Comparison of ENCODE assay signal across 39 cellular contexts in the genomic region with DNA sequence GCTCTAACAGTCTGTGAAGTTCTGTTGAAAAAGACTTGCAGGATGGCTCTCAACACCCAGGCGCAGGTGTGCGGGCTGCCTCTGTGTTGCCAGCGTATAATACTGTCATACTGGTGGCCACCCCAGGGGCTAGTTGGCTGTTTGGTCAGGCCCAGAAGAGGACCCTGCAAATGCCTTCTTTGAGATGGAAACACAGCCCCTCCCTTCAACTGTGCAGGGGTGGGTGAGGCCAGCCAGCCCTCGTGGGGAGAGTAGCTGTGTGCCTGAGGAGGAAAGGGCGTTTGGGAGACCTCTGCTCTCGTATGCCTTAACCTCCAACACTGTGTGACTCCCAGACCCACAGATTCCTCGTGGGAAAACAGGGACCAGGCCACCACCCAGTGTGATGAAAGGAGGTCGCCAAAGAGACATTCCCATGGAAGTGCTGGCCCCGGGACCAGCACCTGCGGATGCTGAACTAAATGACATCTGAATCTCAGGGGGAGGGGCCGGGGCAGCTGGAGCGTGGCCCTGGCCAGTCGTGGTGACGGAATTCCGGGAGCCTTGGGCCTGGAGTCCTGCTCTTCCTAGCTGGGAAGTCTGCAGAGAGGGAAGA. TPM values are rescaled to one million over a fixed set of nuclear protein-coding genes. Genes with fewer than 3 reads are reported as not detected.
A peak's percentile ranks its signal among the peaks of the same experiment; 100 is the strongest.
DNase-seq lines count a peak whose midpoint lies in the region; ATAC-seq and TF ChIP-seq lines count a peak whose summit lies in the region.
"Had no signal": no experiment of that assay in that cellular context is flagged by ENCODE, and none has a peak within 500 bp of the region (broad histone marks: within the 10 kb centered on the region; RNA-seq: fewer than 3 reads in every experiment).

No MANE protein-coding gene starts in this region.

- H3K9me3 Mint-ChIP-seq in endodermal cell: no peaks in the 10 kb centered on the region
- H3K9me3 Mint-ChIP-seq: activated CD4-positive, alpha-beta T cell treated with anti-CD3 and anti-CD28 coated beads, Interleukin-2, amount 10 ng/mL, durations not matched to agents 24 days and 14 days; activated naive CD4-positive, alpha-beta T cell treated with anti-CD3 and anti-CD28 coated beads, Interleukin-2, amount 50 U/mL, for 72 hours; activated T-helper 2 cell treated with anti-CD3 and anti-CD28 coated beads, Interferon-gamma antibody, Interleukin-2, Interleukin-4, amounts not matched to agents 10 μg/mL and 5 μg/mL and 100 μg/mL, durations not matched to agents 14 hours and 24 hours and 36 hours; CD4-positive, alpha-beta memory T cell; nephron had no signal

- H3K9ac ChIP-seq in endodermal cell (ENCODE audit: extremely low read depth, low read length, poor library complexity, severe bottlenecking): no peak overlapping the region

- H3K4me3 ChIP-seq in heart right ventricle (no peak overlapping the region), endodermal cell (ENCODE audit: low read length) (no peak overlapping the region)
- H3K4me3 ChIP-seq: HAP-1, lung, MG63, smooth muscle cell, suprapubic skin had no signal

- H3K27me3 ChIP-seq in heart right ventricle (peaks cover 0 to 7% (median 0%) of the 10 kb centered on the region in 7 donors), endodermal cell (ENCODE audit: control insufficient read depth, insufficient read depth, low read length, poor library complexity, severe bottlenecking) (no peaks in the 10 kb centered on the region)
- H3K27me3 ChIP-seq: MG63 had no signal

- TF ChIP-seq CTCF in heart right ventricle (IDR thresholded peaks at IDR 0.05): no peak
- no peak for TF ChIP-seq CTCF in endodermal cell (conservative IDR thresholded peaks at IDR 0.05)

- ATAC-seq in heart right ventricle (no peak), HG03045 (IDR thresholded peaks at IDR 0.05; ENCODE audit: unreplicated experiment) (no peak)
- ATAC-seq: activated naive CD4-positive, alpha-beta T cell treated with anti-CD3 and anti-CD28 coated beads, Interleukin-2, amount 50 U/mL, for 72 hours had no signal

- H3K36me3 ChIP-seq in heart right ventricle (no peaks in the 10 kb centered on the region), endodermal cell (ENCODE audit: control insufficient read depth, insufficient read depth, low read length) (no peaks in the 10 kb centered on the region)
- H3K36me3 ChIP-seq: HAP-1, MG63, suprapubic skin had no signal

- H3K36me3 Mint-ChIP-seq in endodermal cell (ENCODE audit: low read depth): no peaks in the 10 kb centered on the region
- H3K36me3 Mint-ChIP-seq: activated naive CD4-positive, alpha-beta T cell treated with anti-CD3 and anti-CD28 coated beads, Interleukin-2, amount 50 U/mL, for 72 hours; CD4-positive, alpha-beta memory T cell had no signal

- H3K9me3 ChIP-seq in heart right ventricle (no peaks in the 10 kb centered on the region), endodermal cell (ENCODE audit: control insufficient read depth, low read length) (no peaks in the 10 kb centered on the region)
- H3K9me3 ChIP-seq: HAP-1, MG63, suprapubic skin had no signal

- no peaks in the 10 kb centered on the region for H3K4me1 Mint-ChIP-seq in endodermal cell
- H3K4me1 Mint-ChIP-seq: activated CD4-positive, alpha-beta T cell treated with anti-CD3 and anti-CD28 coated beads, Interleukin-2, amount 10 ng/mL, durations not matched to agents 24 days and 14 days; nephron had no signal

- intact Hi-C loops in cardiac septum (cut with DNase I): no loop called here
- intact Hi-C loops in heart right ventricle (cut with DNase I): no loop called here

- peak; percentile 6 for DNase-seq in cardiac septum (ENCODE audit: low spot score)
- no peak for DNase-seq in heart right ventricle
- peak; percentile 52 for DNase-seq in endodermal cell
- peak; percentile 74 for DNase-seq in mesenteric fat pad (ENCODE audit: low spot score)
- DNase-seq in effector CD4-positive, alpha-beta T cell: no peak
- DNase-seq in DMS79 (lab: John Stamatoyannopoulos, UW): no peak
- DNase-seq: activated CD4-positive, alpha-beta T cell treated with anti-CD3 and anti-CD28 coated beads, Interleukin-2, amount 10 ng/mL, durations not matched to agents 24 days and 14 days; activated CD8-positive, alpha-beta memory T cell treated with anti-CD3 and anti-CD28 coated beads for 24 hours; activated T-cell treated with anti-CD3 and anti-CD28 coated beads for 4 hours; CD4-positive, alpha-beta memory T cell; KG1; MG63; NCI-H1105 treated with DMSO at 0.1 percent for 48 hours; NCI-H2081 treated with DMSO at 0.1 percent for 48 hours; NCI-H226; NCI-H69; SHP77 treated with DMSO at 0.1 percent for 48 hours; stimulated activated naive CD4-positive, alpha-beta T cell treated with Interleukin-2 at 50 U/mL for 16 hours; SW 1271; T-helper 9 cell had no signal

- no peak overlapping the region for H3K4me3 Mint-ChIP-seq in endodermal cell
- H3K4me3 Mint-ChIP-seq: activated CD4-positive, alpha-beta T cell treated with anti-CD3 and anti-CD28 coated beads, Interleukin-2, amount 10 ng/mL, durations not matched to agents 24 days and 14 days; CD4-positive, alpha-beta memory T cell; nephron had no signal

- no peak overlapping the region for H3K27ac Mint-ChIP-seq in endodermal cell
- H3K27ac Mint-ChIP-seq: activated CD4-positive, alpha-beta T cell treated with anti-CD3 and anti-CD28 coated beads, Interleukin-2, amount 10 ng/mL, durations not matched to agents 24 days and 14 days; activated naive CD4-positive, alpha-beta T cell treated with anti-CD3 and anti-CD28 coated beads, Interleukin-2, amount 50 U/mL, for 72 hours; activated T-helper 2 cell treated with anti-CD3 and anti-CD28 coated beads, Interferon-gamma antibody, Interleukin-2, Interleukin-4, amounts not matched to agents 10 μg/mL and 5 μg/mL and 100 μg/mL, durations not matched to agents 14 hours and 24 hours and 36 hours; nephron had no signal

- H3K27ac ChIP-seq in heart right ventricle (no peak overlapping the region), endodermal cell (ENCODE audit: low read depth, low read length) (no peak overlapping the region)
- H3K27ac ChIP-seq: epithelial cell of prostate, HL-60, suprapubic skin, VCaP had no signal

- H3K4me1 ChIP-seq in heart right ventricle (no peaks in the 10 kb centered on the region), endodermal cell (ENCODE audit: control insufficient read depth, insufficient read depth, low read length) (no peaks in the 10 kb centered on the region)
- H3K4me1 ChIP-seq: HAP-1, suprapubic skin had no signal

- H3K27me3 Mint-ChIP-seq in endodermal cell (ENCODE audit: insufficient read depth): peaks cover 7% of the 10 kb centered on the region
- H3K27me3 Mint-ChIP-seq: activated CD4-positive, alpha-beta T cell treated with anti-CD3 and anti-CD28 coated beads, Interleukin-2, amount 10 ng/mL, durations not matched to agents 24 days and 14 days had no signal

- 65% methylated on average over 15 of the region's 15 CpGs for WGBS in heart right ventricle, 2 donors
- WGBS in endodermal cell (ENCODE audit: insufficient coverage in 1 of 2, insufficient read length in 1 of 2), 2 experiments: 80 to 85% methylated on average over 12 to 15 of the region's 15 CpGs

RNA-seq across cellular contexts. Expression of a gene that starts 11.3 kb away (rescaled TPM):
- total RNA-seq in cardiac septum: not detected
- under 1 TPM in 3 of 10 donors, not detected in 7; 0.49 to 0.59 (median 0.53) TPM for total RNA-seq in heart right ventricle
- under 1 TPM; 0.38 to 0.88 TPM for polyA plus RNA-seq in heart right ventricle
- under 1 TPM in 1 of 2 donors, not detected in 1; 0.57 TPM for total RNA-seq in endodermal cell
- not detected for polyA plus RNA-seq in endodermal cell (2013, experiment 1 of 2)
- polyA plus RNA-seq in endodermal cell (2013, experiment 2 of 2): not detected
- 0.71 TPM for total RNA-seq in mesenteric fat pad
- total RNA-seq: activated CD4-positive, alpha-beta T cell treated with anti-CD3 and anti-CD28 coated beads, Interleukin-2, amount 10 ng/mL, durations not matched to agents 24 days and 14 days; activated naive CD4-positive, alpha-beta T cell treated with anti-CD3 and anti-CD28 coated beads, Interleukin-2, amount 50 U/mL, for 72 hours; activated T-helper 2 cell treated with anti-CD3 and anti-CD28 coated beads, Interferon-gamma antibody, Interleukin-2, Interleukin-4, amounts not matched to agents 10 μg/mL and 5 μg/mL and 100 μg/mL, durations not matched to agents 14 hours and 24 hours and 36 hours; aorta; bronchial epithelial cell; CD4-positive, alpha-beta memory T cell; Daoy; kidney epithelial cell; mononuclear cell; osteocyte; renal cortical epithelial cell; smooth muscle cell; urinary bladder had no signal
- polyA plus RNA-seq: CD4-positive, alpha-beta memory T cell; smooth muscle cell had no signal

RNA-seq across cellular contexts. Expression of a gene that starts 46.8 kb away (rescaled TPM):
- total RNA-seq in cardiac septum: 5.8 TPM
- total RNA-seq in heart right ventricle: 1 to 10 TPM; 3.8 to 9.3 (median 6.3) TPM
- 10 to 100 TPM in 1 of 2 donors, 1 to 10 TPM in 1; 4.5 to 10.8 TPM for polyA plus RNA-seq in heart right ventricle
- 1 to 10 TPM; 6.9 to 7.9 TPM for total RNA-seq in endodermal cell
- polyA plus RNA-seq in endodermal cell (2013, experiment 1 of 2): 5.0 TPM
- polyA plus RNA-seq in endodermal cell (2013, experiment 2 of 2): 5.1 TPM
- total RNA-seq in mesenteric fat pad: 26.8 TPM
- total RNA-seq: smooth muscle cell had no signal
- polyA plus RNA-seq: smooth muscle cell had no signal

Comparison
In these comparisons a context has a peak if more than half of its experiments do, and no peak if none do; other contexts are left out.
1. DNase-seq: peak in cardiac septum (single experiment), endodermal cell (single experiment) and mesenteric fat pad (single experiment); none in heart right ventricle (0 of 2), effector CD4-positive, alpha-beta T cell (single experiment) and DMS79 (single experiment).